10 cellular contexts compared by ENCODE assay signal in the genomic region with DNA sequence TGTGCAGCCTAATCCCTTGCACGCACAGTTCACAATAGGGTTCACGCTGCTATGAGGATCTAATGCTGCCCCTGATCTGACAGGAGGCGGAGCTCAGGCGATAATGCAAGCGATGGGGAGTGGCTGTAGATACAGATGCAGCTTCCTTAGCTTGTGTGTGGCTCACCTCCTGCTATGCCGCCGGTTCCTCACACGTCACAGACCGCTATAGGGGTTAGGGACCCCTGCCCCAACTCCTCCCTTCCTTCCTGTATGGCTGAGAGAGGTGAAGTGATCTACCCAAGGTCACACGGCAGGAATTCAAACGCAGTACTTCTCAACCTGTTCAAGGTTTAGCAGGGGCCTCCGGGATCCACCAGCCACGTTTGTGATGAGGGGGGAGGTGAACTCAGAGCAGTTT. TPM values are rescaled to one million over a fixed set of nuclear protein-coding genes. Genes with fewer than 3 reads are reported as not detected.
A peak's percentile ranks its signal among the peaks of the same experiment; 100 is the strongest.
DNase-seq lines count a peak whose midpoint lies in the region; ATAC-seq and TF ChIP-seq lines count a peak whose summit lies in the region.
"Had no signal": no experiment of that assay in that cellular context is flagged by ENCODE, and none has a peak within 500 bp of the region (broad histone marks: within the 10 kb centered on the region; RNA-seq: fewer than 3 reads in every experiment).

No MANE protein-coding gene starts in this region.

- H3K56ac ChIP-seq in H9 (ENCODE audit: insufficient read length, low read depth, low read length), result no peak overlapping the region

- H3K36me3 Mint-ChIP-seq in H9 (ENCODE audit: insufficient read depth in 1 of 3, low read depth in 3 of 3), result no peaks in the 10 kb centered on the region
- H3K36me3 Mint-ChIP-seq in activated T-helper 1 cell treated with anti-CD3 and anti-CD28 coated beads, Interleukin-12 subunit alpha, Interleukin-12 subunit beta, Interleukin-2, Interleukin-4 antibody, amounts not matched to agents 30 ng/mL and 10 ng/mL and 1 ng/mL, durations not matched to agents 14 hours and 24 hours and 36 hours (ENCODE audit: low read depth), result no peaks in the 10 kb centered on the region
- no peaks in the 10 kb centered on the region for H3K36me3 Mint-ChIP-seq in neural crest cell (ENCODE audit: low read depth)

- peaks cover 0 to 2% of the 10 kb centered on the region in 2 experiments; a peak in 1 of 5 replicates for H3K9me3 Mint-ChIP-seq in H9
- H3K9me3 Mint-ChIP-seq in activated T-helper 1 cell treated with anti-CD3 and anti-CD28 coated beads, Interleukin-12 subunit alpha, Interleukin-12 subunit beta, Interleukin-2, Interleukin-4 antibody, amounts not matched to agents 30 ng/mL and 10 ng/mL and 1 ng/mL, durations not matched to agents 14 hours and 24 hours and 36 hours, result no peaks in the 10 kb centered on the region
- H3K9me3 Mint-ChIP-seq in neural crest cell, result no peaks in the 10 kb centered on the region

- H3K4me1 ChIP-seq in H9 (ENCODE audit: insufficient read depth, low read length) (no peaks in the 10 kb centered on the region), esophagus muscularis mucosa (peaks cover 19 to 24% (median 22%) of the 10 kb centered on the region in 4 donors), SK-N-SH (ENCODE audit: control insufficient read depth in 1 of 2, insufficient read depth in 2 of 2, low read depth in 1 of 2, low read length in 1 of 2) (peaks cover 0 to 7% of the 10 kb centered on the region in 2 experiments; a peak in 1 of 4 replicates)

- no peak overlapping the region for H2AK5ac ChIP-seq in H9 (ENCODE audit: insufficient read length, low read length)

- no peak overlapping the region for H2AFZ ChIP-seq in H9 (ENCODE audit: low read length)
- H2AFZ ChIP-seq in SK-N-SH (ENCODE audit: low read depth), result no peak overlapping the region

- no peak overlapping the region for H3K4ac ChIP-seq in H9 (ENCODE audit: low read depth, low read length)

- no peak overlapping the region for H4K91ac ChIP-seq in H9 (ENCODE audit: insufficient read length, low read depth, low read length)

- ATAC-seq in GM21786 (IDR thresholded peaks at IDR 0.05; ENCODE audit: unreplicated experiment), result no peak

- TF ChIP-seq CTCF in H9 (conservative IDR thresholded peaks at IDR 0.05), result no peak
- TF ChIP-seq CTCF in neural crest cell (conservative IDR thresholded peaks at IDR 0.05), result no peak
- no peak for TF ChIP-seq CTCF in esophagus muscularis mucosa (IDR thresholded peaks at IDR 0.05)
- no peak for TF ChIP-seq CTCF in SK-N-SH (IDR thresholded peaks at IDR 0.05)

- H3K27me3 Mint-ChIP-seq in H9 (ENCODE audit: low read depth) (peaks cover 6% of the 10 kb centered on the region; the same call in 1 of the 2 replicates), neural crest cell (ENCODE audit: low read depth) (peaks cover 3% of the 10 kb centered on the region)
- peaks cover 7% of the 10 kb centered on the region for H3K27me3 Mint-ChIP-seq in activated T-helper 1 cell treated with anti-CD3 and anti-CD28 coated beads, Interleukin-12 subunit alpha, Interleukin-12 subunit beta, Interleukin-2, Interleukin-4 antibody, amounts not matched to agents 30 ng/mL and 10 ng/mL and 1 ng/mL, durations not matched to agents 14 hours and 24 hours and 36 hours (ENCODE audit: insufficient read depth)

- no CpG with 5 or more reads among the region's 13 CpGs for WGBS in H9 (ENCODE audit: extremely low coverage, insufficient read length, low lambda C conversion rate)
- 55% methylated on average over 13 of the region's 13 CpGs for WGBS in esophagus muscularis mucosa
- 89% methylated on average over 13 of the region's 13 CpGs for WGBS in SK-N-SH (ENCODE audit: low lambda C conversion rate)

- H3K9me2 ChIP-seq in SK-N-SH, result no peaks in the 10 kb centered on the region

- no peak overlapping the region for H4K5ac ChIP-seq in H9 (ENCODE audit: insufficient read length, low read depth, low read length)

- H3K9me3 ChIP-seq in H9 (ENCODE audit: control insufficient read depth, low read depth, low read length) (no peaks in the 10 kb centered on the region), esophagus muscularis mucosa (peaks cover 0 to 4% (median 0%) of the 10 kb centered on the region in 4 donors), SK-N-SH (no peaks in the 10 kb centered on the region)
- H3K9me3 ChIP-seq: suprapubic skin had no signal

- intact Hi-C loops in activated T-helper 1 cell treated with anti-CD3 and anti-CD28 coated beads, Interleukin-12 subunit alpha, Interleukin-12 subunit beta, Interleukin-2, Interleukin-4 antibody, amounts not matched to agents 30 ng/mL and 10 ng/mL and 1 ng/mL, durations not matched to agents 14 hours and 24 hours and 36 hours (cut with micrococcal nuclease), result loop anchor here (1.0 kb wide), 1 partner anchor 205 kb away; no protein-coding TSS in a partner anchor
- intact Hi-C loops in esophagus muscularis mucosa (cut with DNase I), result loop anchor here (5.0 kb wide), 2 partner anchors 51 to 206 kb away; partner anchors contain the start of genes ARL2BP and CPNE2

- H3K4me3 Mint-ChIP-seq in H9, result peak overlapping the region; percentile 41 to 69
- H3K4me3 Mint-ChIP-seq in activated T-helper 1 cell treated with anti-CD3 and anti-CD28 coated beads, Interleukin-12 subunit alpha, Interleukin-12 subunit beta, Interleukin-2, Interleukin-4 antibody, amounts not matched to agents 30 ng/mL and 10 ng/mL and 1 ng/mL, durations not matched to agents 14 hours and 24 hours and 36 hours, result peak overlapping the region; percentile 53
- peak overlapping the region; percentile 78 for H3K4me3 Mint-ChIP-seq in neural crest cell

- H3K9ac ChIP-seq in H9 (ENCODE audit: extremely low read depth, insufficient read length, low read length), result no peak overlapping the region
- no peak overlapping the region for H3K9ac ChIP-seq in SK-N-SH

- no peak overlapping the region for H2BK120ac ChIP-seq in H9 (ENCODE audit: low read depth, low read length, poor library complexity, severe bottlenecking)

- POLR2A ChIA-PET in SK-N-SH (lab: Yijun Ruan, JAX), result no interaction called here

- peak; percentile 47 for DNase-seq in H9
- DNase-seq in OCI-M1 (lab: John Stamatoyannopoulos, UW), result peak; percentile 56
- no peak for DNase-seq in activated T-helper 1 cell treated with anti-CD3 and anti-CD28 coated beads, Interleukin-12 subunit alpha, Interleukin-12 subunit beta, Interleukin-2, Interleukin-4 antibody, amounts not matched to agents 30 ng/mL and 10 ng/mL and 1 ng/mL, durations not matched to agents 14 hours and 24 hours and 36 hours (ENCODE audit: low spot score)
- no peak for DNase-seq in neural crest cell (ENCODE audit: low read depth, low spot score)
- DNase-seq in NCI-H1092 treated with DMSO at 0.1 percent for 48 hours (lab: John Stamatoyannopoulos, UW), result no peak
- no peak for DNase-seq in esophagus muscularis mucosa (ENCODE audit: extremely low spot score)
- no peak for DNase-seq in SK-N-SH
- DNase-seq: NCI-H524 treated with DMSO at 0.1 percent for 48 hours had no signal

- no peaks in the 10 kb centered on the region for H3K79me1 ChIP-seq in H9 (ENCODE audit: insufficient read depth, low read depth, low read length, poor library complexity, severe bottlenecking)

- no peak overlapping the region for H3K14ac ChIP-seq in H9 (ENCODE audit: insufficient read depth, low read length)

- H3K4me2 ChIP-seq in H9 (ENCODE audit: insufficient read depth, insufficient read length, low read length) (no peak overlapping the region), SK-N-SH (no peak overlapping the region)

- no peak overlapping the region for H3T11ph ChIP-seq in H9 (ENCODE audit: low read length)

- H3K79me2 ChIP-seq in H9 (ENCODE audit: insufficient read depth, low read length) (no peaks in the 10 kb centered on the region), SK-N-SH (ENCODE audit: insufficient read depth) (no peaks in the 10 kb centered on the region)

- H3K36me3 ChIP-seq in esophagus muscularis mucosa (no peaks in the 10 kb centered on the region), SK-N-SH (replicated peaks in 1 of 2; ENCODE audit: control insufficient read depth in 1 of 2, insufficient read depth in 2 of 2, low read length in 1 of 2) (no peaks in the 10 kb centered on the region)
- H3K36me3 ChIP-seq: suprapubic skin had no signal

- H3K18ac ChIP-seq in H9 (ENCODE audit: insufficient read length, low read depth, low read length), result no peak overlapping the region

- no peak for TF ChIP-seq POLR2A in esophagus muscularis mucosa (IDR thresholded peaks at IDR 0.05; ENCODE audit: low read depth)

- no peak overlapping the region for H2BK15ac ChIP-seq in H9 (ENCODE audit: low read depth, low read length)

- peaks cover 4% of the 10 kb centered on the region for H3K23me2 ChIP-seq in H9 (ENCODE audit: insufficient read length, low read depth, low read length, poor library complexity, severe bottlenecking)

- H2BK12ac ChIP-seq in H9 (ENCODE audit: insufficient read length, low read depth, low read length), result no peak overlapping the region

- CTCF ChIA-PET in SK-N-SH (lab: Yijun Ruan, JAX), result interaction anchor here (1.6 to 26.6 kb wide), 4 partner anchors 119 to 222 kb away, joined by 4 to 544 read pairs (median 15); no protein-coding TSS in a partner anchor

- TF ChIP-seq EP300 in esophagus muscularis mucosa (IDR thresholded peaks at IDR 0.05) (no peak), SK-N-SH (IDR thresholded peaks at IDR 0.05; ENCODE audit: borderline replicate concordance in 1 of 2, low read depth in 1 of 2, low read length in 1 of 2) (no peak)

- H3K23ac ChIP-seq in H9 (ENCODE audit: insufficient read length, low read depth, low read length), result no peak overlapping the region

- peaks cover 17% of the 10 kb centered on the region for H3F3A ChIP-seq in SK-N-SH (replicated peaks; ENCODE audit: insufficient read depth)

- H2BK20ac ChIP-seq in H9 (ENCODE audit: low read depth, low read length, poor library complexity, severe bottlenecking), result no peak overlapping the region

- no peak for TF ChIP-seq RAD21 in SK-N-SH (IDR thresholded peaks at IDR 0.05; ENCODE audit: low read length)

- H3K27ac ChIP-seq in H9 (ENCODE audit: insufficient read length, low read depth, low read length), result no peak overlapping the region
- H3K27ac ChIP-seq in esophagus muscularis mucosa (replicated peaks in 1 of 4), result no peak overlapping the region
- no peak overlapping the region for H3K27ac ChIP-seq in SK-N-SH (ENCODE audit: low read depth in 2 of 2, low read length in 1 of 2)
- H3K27ac ChIP-seq: suprapubic skin had no signal

- no peak overlapping the region for H2BK5ac ChIP-seq in H9 (ENCODE audit: insufficient read length, low read length)

- H3K4me3 ChIP-seq in esophagus muscularis mucosa (no peak overlapping the region), SK-N-SH (ENCODE audit: low read depth in 2 of 2, low read length in 1 of 2) (no peak overlapping the region)
- H3K4me3 ChIP-seq: suprapubic skin had no signal

- H3K4me1 Mint-ChIP-seq in H9, result peaks cover 15 to 17% of the 10 kb centered on the region in 2 experiments
- peaks cover 4% of the 10 kb centered on the region for H3K4me1 Mint-ChIP-seq in activated T-helper 1 cell treated with anti-CD3 and anti-CD28 coated beads, Interleukin-12 subunit alpha, Interleukin-12 subunit beta, Interleukin-2, Interleukin-4 antibody, amounts not matched to agents 30 ng/mL and 10 ng/mL and 1 ng/mL, durations not matched to agents 14 hours and 24 hours and 36 hours (ENCODE audit: low read depth)
- peaks cover 3% of the 10 kb centered on the region for H3K4me1 Mint-ChIP-seq in neural crest cell

- no peak overlapping the region for H4K8ac ChIP-seq in H9 (replicated peaks; ENCODE audit: insufficient read length, low read depth, low read length)

- H3K27me3 ChIP-seq in H9 (ENCODE audit: insufficient read depth, low read length) (no peaks in the 10 kb centered on the region), esophagus muscularis mucosa (no peaks in the 10 kb centered on the region), SK-N-SH (ENCODE audit: insufficient read depth) (no peaks in the 10 kb centered on the region)
- H3K27me3 ChIP-seq: suprapubic skin had no signal

- H3K27ac Mint-ChIP-seq in H9, result no peak overlapping the region; a peak in 1 of 7 replicates
- peak overlapping the region; percentile 67 for H3K27ac Mint-ChIP-seq in activated T-helper 1 cell treated with anti-CD3 and anti-CD28 coated beads, Interleukin-12 subunit alpha, Interleukin-12 subunit beta, Interleukin-2, Interleukin-4 antibody, amounts not matched to agents 30 ng/mL and 10 ng/mL and 1 ng/mL, durations not matched to agents 14 hours and 24 hours and 36 hours
- H3K27ac Mint-ChIP-seq in neural crest cell (ENCODE audit: unreplicated experiment), result no peak overlapping the region

- H4K20me1 ChIP-seq in H9 (ENCODE audit: control insufficient read depth, insufficient read depth, insufficient read length) (no peaks in the 10 kb centered on the region), SK-N-SH (ENCODE audit: insufficient read depth) (no peaks in the 10 kb centered on the region)

RNA-seq across cellular contexts. Expression of gene PLLP, which starts 13.4 kb away (rescaled TPM):
- total RNA-seq in H9 (2021) (1.8 and 2.0 TPM in 2 replicates), neural crest cell (0.79 and 0.84 TPM in 2 replicates), esophagus muscularis mucosa (10 to 100 TPM in 1 of 4 donors, 1 to 10 TPM in 3; 3.6 to 10.7 (median 6.4) TPM)
- 0.26 TPM in 1 of 2 replicates, not detected in the other for total RNA-seq in activated T-helper 1 cell treated with anti-CD3 and anti-CD28 coated beads, Interleukin-12 subunit alpha, Interleukin-12 subunit beta, Interleukin-2, Interleukin-4 antibody, amounts not matched to agents 30 ng/mL and 10 ng/mL and 1 ng/mL, durations not matched to agents 14 hours and 24 hours and 36 hours
- 0.86 and 1.3 TPM in 2 replicates for polyA plus RNA-seq in SK-N-SH (2012; rRNA removed)
- polyA plus RNA-seq in SK-N-SH (2012; cell fraction: cytosol; rRNA removed), result 0.75 and 0.81 TPM in 2 replicates
- polyA plus RNA-seq in SK-N-SH (2012; cell fraction: nucleus; rRNA removed), result 0.31 and 0.58 TPM in 2 replicates

RNA-seq across cellular contexts. Expression of gene ARL2BP, which starts 52.8 kb away (rescaled TPM):
- total RNA-seq in H9 (2021) (18.0 and 19.2 TPM in 2 replicates), neural crest cell (62.6 and 63.9 TPM in 2 replicates), esophagus muscularis mucosa (10 to 100 TPM; 58.1 to 77.4 (median 66.9) TPM)
- total RNA-seq in activated T-helper 1 cell treated with anti-CD3 and anti-CD28 coated beads, Interleukin-12 subunit alpha, Interleukin-12 subunit beta, Interleukin-2, Interleukin-4 antibody, amounts not matched to agents 30 ng/mL and 10 ng/mL and 1 ng/mL, durations not matched to agents 14 hours and 24 hours and 36 hours, result 29.1 and 29.7 TPM in 2 replicates
- 61.8 and 70.3 TPM in 2 replicates for polyA plus RNA-seq in SK-N-SH (2012; rRNA removed)
- polyA plus RNA-seq in SK-N-SH (2012; cell fraction: cytosol; rRNA removed), result 75.9 and 83.6 TPM in 2 replicates
- polyA plus RNA-seq in SK-N-SH (2012; cell fraction: nucleus; rRNA removed), result 20.8 and 24.7 TPM in 2 replicates

Comparison
In these comparisons a context has a peak if more than half of its experiments do, and no peak if none do; other contexts are left out.
1. DNase-seq: peak in H9 (single experiment) and OCI-M1 (single experiment); none in activated T-helper 1 cell treated with anti-CD3 and anti-CD28 coated beads, Interleukin-12 subunit alpha, Interleukin-12 subunit beta, Interleukin-2, Interleukin-4 antibody, amounts not matched to agents 30 ng/mL and 10 ng/mL and 1 ng/mL, durations not matched to agents 14 hours and 24 hours and 36 hours (single experiment), neural crest cell (single experiment), NCI-H1092 treated with DMSO at 0.1 percent for 48 hours (single experiment), esophagus muscularis mucosa (single experiment) and SK-N-SH (single experiment).
2. Peak in every context shown above with its lines, with median percentiles within 50 percentile points of each other: H3K4me3 Mint-ChIP-seq.